In the genomic region with DNA sequence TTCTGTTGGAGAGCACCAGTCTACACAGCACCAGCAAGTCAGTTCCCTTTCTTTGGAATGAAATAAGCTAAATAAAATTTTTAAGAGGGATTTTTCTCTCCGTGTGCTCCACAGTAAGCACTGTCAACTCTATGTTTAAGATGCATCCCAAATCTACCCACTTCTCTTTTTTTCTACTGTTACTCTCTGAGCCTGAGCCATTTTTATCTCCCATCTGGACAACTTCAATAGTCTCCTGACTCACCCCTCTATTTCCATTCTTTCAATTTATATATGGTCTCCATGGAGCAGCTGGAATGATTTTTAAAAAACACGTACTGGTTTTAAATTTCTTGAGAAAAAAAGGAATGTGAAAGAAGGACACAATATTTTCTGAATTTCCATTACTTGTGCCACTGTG, we compare ENCODE assay signal across 1 cellular context.
TF ChIP-seq lines count a peak whose summit lies in the region.

No MANE protein-coding gene starts in this region.

TF ChIP-seq in IMR-90, 13 proteins besides CTCF, POLR2A, EP300 and RAD21 (continued from another document):
- no peak for TF ChIP-seq MAZ (IDR thresholded peaks at IDR 0.05; ENCODE audit: borderline replicate concordance, low read depth, low read length)
- no peak for TF ChIP-seq FOS (IDR thresholded peaks at IDR 0.05; ENCODE audit: low read depth, low read length)
- TF ChIP-seq SMC3 (IDR thresholded peaks at IDR 0.05; ENCODE audit: low read depth, low read length), result no peak
- TF ChIP-seq RFX5 (IDR thresholded peaks at IDR 0.05; ENCODE audit: low read depth, low read length), result no peak
- no peak for TF ChIP-seq MXI1 (IDR thresholded peaks at IDR 0.05; ENCODE audit: borderline replicate concordance, low read depth, low read length)
- no peak for TF ChIP-seq RCOR1 (IDR thresholded peaks at IDR 0.05; ENCODE audit: insufficient replicate concordance, low read length)
- TF ChIP-seq USF2 (IDR thresholded peaks at IDR 0.05; ENCODE audit: low read depth, low read length), result no peak
- TF ChIP-seq CEBPB (IDR thresholded peaks at IDR 0.05; ENCODE audit: low read depth, low read length), result no peak
- TF ChIP-seq, protein P1, sequence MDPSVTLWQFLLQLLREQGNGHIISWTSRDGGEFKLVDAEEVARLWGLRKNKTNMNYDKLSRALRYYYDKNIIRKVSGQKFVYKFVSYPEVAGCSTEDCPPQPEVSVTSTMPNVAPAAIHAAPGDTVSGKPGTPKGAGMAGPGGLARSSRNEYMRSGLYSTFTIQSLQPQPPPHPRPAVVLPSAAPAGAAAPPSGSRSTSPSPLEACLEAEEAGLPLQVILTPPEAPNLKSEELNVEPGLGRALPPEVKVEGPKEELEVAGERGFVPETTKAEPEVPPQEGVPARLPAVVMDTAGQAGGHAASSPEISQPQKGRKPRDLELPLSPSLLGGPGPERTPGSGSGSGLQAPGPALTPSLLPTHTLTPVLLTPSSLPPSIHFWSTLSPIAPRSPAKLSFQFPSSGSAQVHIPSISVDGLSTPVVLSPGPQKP (IDR thresholded peaks at IDR 0.05; ENCODE audit: borderline replicate concordance, low read depth, low read length), result no peak
